Comparison of ENCODE assay signal across 13 cellular contexts in the genomic region with DNA sequence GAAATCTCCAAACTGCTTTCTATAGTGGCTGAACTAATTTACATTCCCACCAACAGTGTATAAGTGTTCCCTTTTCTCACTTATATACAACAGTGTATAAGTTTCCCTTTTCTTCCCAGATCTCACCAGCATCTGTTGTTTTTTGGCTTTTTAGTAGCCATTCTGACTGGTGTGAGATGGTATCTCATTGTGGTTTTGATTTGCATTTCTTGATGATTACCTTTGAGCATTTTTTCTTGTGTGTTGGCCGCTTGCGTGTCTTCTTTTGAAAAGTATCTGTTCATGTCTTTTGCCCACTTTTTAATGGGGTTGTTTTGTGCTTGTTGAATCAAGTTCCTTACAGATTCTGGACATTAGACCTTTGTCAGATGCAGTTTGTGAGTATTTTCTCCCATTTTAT. TPM values are rescaled to one million over a fixed set of nuclear protein-coding genes. Genes with fewer than 3 reads are reported as not detected.
DNase-seq lines count a peak whose midpoint lies in the region; ATAC-seq and TF ChIP-seq lines count a peak whose summit lies in the region.
"Not testable (repeated sequence)": the region's sequence is repeated elsewhere in the genome, so short reads cannot be mapped to it uniquely, and the experiment has no call there.
"Had no signal": no experiment of that assay in that cellular context is flagged by ENCODE, and none has a peak within 500 bp of the region (broad histone marks: within the 10 kb centered on the region; RNA-seq: fewer than 3 reads in every experiment).

No MANE protein-coding gene starts in this region.

- not testable (repeated sequence) for H3K27ac ChIP-seq in CD4-positive, CD25-positive, alpha-beta regulatory T cell (ENCODE audit: insufficient read depth, low read length, poor library complexity, severe bottlenecking); CD8-positive, alpha-beta memory T cell (ENCODE audit: low read depth, low read length)

- peaks cover 12 to 43% (median 29%) of the 10 kb centered on the region in 4 donors for H3K4me1 Mint-ChIP-seq in CD4-positive, CD25-positive, alpha-beta regulatory T cell
- H3K4me1 Mint-ChIP-seq in CD8-positive, alpha-beta memory T cell = peaks cover 45 to 67% (median 57%) of the 10 kb centered on the region in 3 donors
- peaks cover 50% of the 10 kb centered on the region for H3K4me1 Mint-ChIP-seq in activated CD8-positive, alpha-beta T cell treated with anti-CD3 and anti-CD28 coated beads for 36 hours (ENCODE audit: low read depth)
- peaks cover 36% of the 10 kb centered on the region for H3K4me1 Mint-ChIP-seq in activated T-helper 17 cell treated with anti-CD3 and anti-CD28 coated beads, Interleukin-2, amount 50 U/mL, for 72 hours
- H3K4me1 Mint-ChIP-seq in activated naive CD8-positive, alpha-beta T cell treated with anti-CD3 and anti-CD28 coated beads, Interleukin-2, amount 50 U/mL, for 24 hours = peaks cover 45% of the 10 kb centered on the region
- peaks cover 23 to 39% of the 10 kb centered on the region in 2 donors for H3K4me1 Mint-ChIP-seq in natural killer cell

- ATAC-seq in CD4-positive, CD25-positive, alpha-beta regulatory T cell (ENCODE audit: low read depth in 2 of 2); activated CD8-positive, alpha-beta T cell treated with anti-CD3 and anti-CD28 coated beads for 36 hours; activated naive CD8-positive, alpha-beta T cell treated with anti-CD3 and anti-CD28 coated beads, Interleukin-2, amount 50 U/mL, for 24 hours; natural killer cell: not testable (repeated sequence)
- peak; percentile 26 for ATAC-seq in activated T-helper 17 cell treated with anti-CD3 and anti-CD28 coated beads, Interleukin-2, amount 50 U/mL, for 72 hours (replicated peaks)

- not testable (repeated sequence) for H3K9me3 Mint-ChIP-seq in CD4-positive, CD25-positive, alpha-beta regulatory T cell; CD8-positive, alpha-beta memory T cell; activated CD8-positive, alpha-beta T cell treated with anti-CD3 and anti-CD28 coated beads for 36 hours; activated T-helper 17 cell treated with anti-CD3 and anti-CD28 coated beads, Interleukin-2, amount 50 U/mL, for 72 hours; activated naive CD8-positive, alpha-beta T cell treated with anti-CD3 and anti-CD28 coated beads, Interleukin-2, amount 50 U/mL, for 24 hours; natural killer cell

- not testable (repeated sequence) for H3K27me3 Mint-ChIP-seq in CD4-positive, CD25-positive, alpha-beta regulatory T cell; CD8-positive, alpha-beta memory T cell; activated CD8-positive, alpha-beta T cell treated with anti-CD3 and anti-CD28 coated beads for 36 hours; activated T-helper 17 cell treated with anti-CD3 and anti-CD28 coated beads, Interleukin-2, amount 50 U/mL, for 72 hours; activated naive CD8-positive, alpha-beta T cell treated with anti-CD3 and anti-CD28 coated beads, Interleukin-2, amount 50 U/mL, for 24 hours; natural killer cell (ENCODE audit: low read depth in 2 of 2)

- CTCF ChIA-PET in CD8-positive, alpha-beta memory T cell (lab: Charles Lee); activated CD8-positive, alpha-beta T cell treated with anti-CD3 and anti-CD28 coated beads for 36 hours (lab: Charles Lee): not testable (repeated sequence)

- TF ChIP-seq CTCF in activated CD8-positive, alpha-beta T cell treated with anti-CD3 and anti-CD28 coated beads for 36 hours (IDR thresholded peaks at IDR 0.05); fibroblast of villous mesenchyme (IDR thresholded peaks at IDR 0.05; ENCODE audit: insufficient read depth, low read depth, low read length); natural killer cell (IDR thresholded peaks at IDR 0.05): not testable (repeated sequence)

- H3K36me3 ChIP-seq in CD4-positive, CD25-positive, alpha-beta regulatory T cell (ENCODE audit: control insufficient read depth, insufficient read depth, low read length) = peaks cover 35% of the 10 kb centered on the region
- peaks cover 12% of the 10 kb centered on the region for H3K36me3 ChIP-seq in CD8-positive, alpha-beta memory T cell (ENCODE audit: insufficient read depth, low read length)

- H3K27me3 ChIP-seq in CD4-positive, CD25-positive, alpha-beta regulatory T cell (ENCODE audit: control insufficient read depth, insufficient read depth, low read length); CD8-positive, alpha-beta memory T cell (ENCODE audit: insufficient read depth, low read length, poor library complexity, severe bottlenecking): not testable (repeated sequence)

- POLR2A ChIA-PET in CD8-positive, alpha-beta memory T cell (lab: Charles Lee) = not testable (repeated sequence)
- POLR2A ChIA-PET in activated CD8-positive, alpha-beta T cell treated with anti-CD3 and anti-CD28 coated beads for 36 hours (lab: Charles Lee) = interaction anchor here (0.7 to 4.1 kb wide), 3 partner anchors 9 to 49 kb away, joined by 3 to 18 read pairs (median 3); partner anchors contain the start of gene UBAC2

- intact Hi-C loops in activated CD8-positive, alpha-beta T cell treated with anti-CD3 and anti-CD28 coated beads for 36 hours (cut with micrococcal nuclease); natural killer cell (cut with micrococcal nuclease): not testable (repeated sequence)

- H3K4me1 ChIP-seq in CD4-positive, CD25-positive, alpha-beta regulatory T cell (ENCODE audit: control insufficient read depth, insufficient read depth, low read length, poor library complexity, severe bottlenecking) = not testable (repeated sequence)
- peaks cover 25% of the 10 kb centered on the region for H3K4me1 ChIP-seq in CD8-positive, alpha-beta memory T cell (ENCODE audit: insufficient read depth, low read length)

- not testable (repeated sequence) for H3K9me3 ChIP-seq in CD4-positive, CD25-positive, alpha-beta regulatory T cell (ENCODE audit: control insufficient read depth in 2 of 2, low read length in 2 of 2); CD8-positive, alpha-beta memory T cell (ENCODE audit: low read length)

- H3K36me3 Mint-ChIP-seq in CD4-positive, CD25-positive, alpha-beta regulatory T cell = peaks cover 53% of the 10 kb centered on the region
- peaks cover 25 to 58% (median 34%) of the 10 kb centered on the region in 3 donors for H3K36me3 Mint-ChIP-seq in CD8-positive, alpha-beta memory T cell
- H3K36me3 Mint-ChIP-seq in activated CD8-positive, alpha-beta T cell treated with anti-CD3 and anti-CD28 coated beads for 36 hours (ENCODE audit: low read depth) = peaks cover 48% of the 10 kb centered on the region
- peaks cover 76% of the 10 kb centered on the region for H3K36me3 Mint-ChIP-seq in activated T-helper 17 cell treated with anti-CD3 and anti-CD28 coated beads, Interleukin-2, amount 50 U/mL, for 72 hours (ENCODE audit: low read depth)
- H3K36me3 Mint-ChIP-seq in activated naive CD8-positive, alpha-beta T cell treated with anti-CD3 and anti-CD28 coated beads, Interleukin-2, amount 50 U/mL, for 24 hours (ENCODE audit: low read depth) = peaks cover 51% of the 10 kb centered on the region
- peaks cover 12% of the 10 kb centered on the region for H3K36me3 Mint-ChIP-seq in natural killer cell

- not testable (repeated sequence) for H3K4me3 ChIP-seq in CD4-positive, CD25-positive, alpha-beta regulatory T cell (ENCODE audit: low read depth, low read length); CD8-positive, alpha-beta memory T cell (ENCODE audit: low read length); fibroblast of villous mesenchyme (ENCODE audit: low read depth, low read length)

- not testable (repeated sequence) for H3K4me3 Mint-ChIP-seq in CD4-positive, CD25-positive, alpha-beta regulatory T cell; CD8-positive, alpha-beta memory T cell; activated CD8-positive, alpha-beta T cell treated with anti-CD3 and anti-CD28 coated beads for 36 hours; activated T-helper 17 cell treated with anti-CD3 and anti-CD28 coated beads, Interleukin-2, amount 50 U/mL, for 72 hours; activated naive CD8-positive, alpha-beta T cell treated with anti-CD3 and anti-CD28 coated beads, Interleukin-2, amount 50 U/mL, for 24 hours; natural killer cell

- peak overlapping the region in 2 of 3 donors; percentile 56 to 78 for H3K27ac Mint-ChIP-seq in CD4-positive, CD25-positive, alpha-beta regulatory T cell
- peak overlapping the region in 7 of 8 donors; percentile 47 to 82 (median 66) for H3K27ac Mint-ChIP-seq in CD8-positive, alpha-beta memory T cell
- peak overlapping the region; percentile 64 for H3K27ac Mint-ChIP-seq in activated CD8-positive, alpha-beta T cell treated with anti-CD3 and anti-CD28 coated beads for 36 hours
- not testable (repeated sequence) for H3K27ac Mint-ChIP-seq in activated T-helper 17 cell treated with anti-CD3 and anti-CD28 coated beads, Interleukin-2, amount 50 U/mL, for 72 hours
- peak overlapping the region; percentile 23 for H3K27ac Mint-ChIP-seq in activated naive CD8-positive, alpha-beta T cell treated with anti-CD3 and anti-CD28 coated beads, Interleukin-2, amount 50 U/mL, for 24 hours
- H3K27ac Mint-ChIP-seq in natural killer cell = peak overlapping the region; percentile 20 to 55

- not testable (repeated sequence) for DNase-seq in CD4-positive, CD25-positive, alpha-beta regulatory T cell; CD8-positive, alpha-beta memory T cell; activated CD8-positive, alpha-beta T cell treated with anti-CD3 and anti-CD28 coated beads for 36 hours; activated naive CD8-positive, alpha-beta T cell treated with anti-CD3 and anti-CD28 coated beads, Interleukin-2, amount 50 U/mL, for 24 hours; natural killer cell
- peak; percentile 51 for DNase-seq in M059J (ENCODE audit: low read depth)
- DNase-seq in fibroblast of villous mesenchyme (ENCODE audit: low read depth) = peak; percentile 31

RNA-seq across cellular contexts. Expression of gene GPR18, which starts 8.6 kb away (rescaled TPM):
- 8.6 TPM for total RNA-seq in CD4-positive, CD25-positive, alpha-beta regulatory T cell
- 10 to 100 TPM in 2 of 4 donors, 1 to 10 TPM in 2; 6.1 to 22.6 (median 10.5) TPM for polyA plus RNA-seq in CD4-positive, CD25-positive, alpha-beta regulatory T cell
- 10 to 100 TPM; 15.2 to 16.2 TPM for total RNA-seq in CD8-positive, alpha-beta memory T cell
- polyA plus RNA-seq in CD8-positive, alpha-beta memory T cell = 32.4 TPM
- not detected in 2 replicates for total RNA-seq in M059J (2014; rRNA removed; shearing (Covaris generic))
- total RNA-seq in activated CD8-positive, alpha-beta T cell treated with anti-CD3 and anti-CD28 coated beads for 36 hours = 10 to 100 TPM; 11.4 to 11.6 TPM
- 10 to 100 TPM in 1 of 2 donors, 1 to 10 TPM in 1; 8.7 to 10.1 TPM for total RNA-seq in activated T-helper 17 cell treated with anti-CD3 and anti-CD28 coated beads, Interleukin-2, amount 50 U/mL, for 72 hours
- total RNA-seq in fibroblast of villous mesenchyme (not detected in 2 replicates), natural killer cell (10 to 100 TPM; 11.4 to 41.7 (median 25.5) TPM)
- total RNA-seq: A673, G401, H9, IMR-90 had no signal
- polyA plus RNA-seq: AG04450, IMR-90 had no signal

RNA-seq across cellular contexts. Expression of gene UBAC2, which starts 49.0 kb away (rescaled TPM):
- 62.8 TPM for total RNA-seq in CD4-positive, CD25-positive, alpha-beta regulatory T cell
- polyA plus RNA-seq in CD4-positive, CD25-positive, alpha-beta regulatory T cell = 100 to 1,000 TPM; 101 to 122 (median 105) TPM
- 10 to 100 TPM; 62.3 to 63.7 TPM for total RNA-seq in CD8-positive, alpha-beta memory T cell
- polyA plus RNA-seq in CD8-positive, alpha-beta memory T cell = 160 TPM
- total RNA-seq in M059J (2014; rRNA removed; shearing (Covaris generic)) = 46.0 and 61.5 TPM in 2 replicates
- total RNA-seq in activated CD8-positive, alpha-beta T cell treated with anti-CD3 and anti-CD28 coated beads for 36 hours = 10 to 100 TPM; 63.7 to 68.4 TPM
- 10 to 100 TPM; 39.0 to 46.1 TPM for total RNA-seq in activated T-helper 17 cell treated with anti-CD3 and anti-CD28 coated beads, Interleukin-2, amount 50 U/mL, for 72 hours
- total RNA-seq in fibroblast of villous mesenchyme (30.0 and 45.3 TPM in 2 replicates), natural killer cell (10 to 100 TPM; 50.6 to 59.1 (median 56.4) TPM)

RNA-seq across cellular contexts. Expression of gene GPR183, which starts 57.6 kb away (rescaled TPM):
- total RNA-seq in CD4-positive, CD25-positive, alpha-beta regulatory T cell = 206 TPM
- 100 to 1,000 TPM; 262 to 418 (median 324) TPM for polyA plus RNA-seq in CD4-positive, CD25-positive, alpha-beta regulatory T cell
- 10 to 100 TPM; 61.5 to 62.8 TPM for total RNA-seq in CD8-positive, alpha-beta memory T cell
- 232 TPM for polyA plus RNA-seq in CD8-positive, alpha-beta memory T cell
- total RNA-seq in M059J (2014; rRNA removed; shearing (Covaris generic)) = 0.12 and 0.74 TPM in 2 replicates
- 10 to 100 TPM in 1 of 2 experiments, 1 to 10 TPM in 1; 8.6 to 10.0 TPM for total RNA-seq in activated CD8-positive, alpha-beta T cell treated with anti-CD3 and anti-CD28 coated beads for 36 hours
- 10 to 100 TPM; 92.4 to 95.1 TPM for total RNA-seq in activated T-helper 17 cell treated with anti-CD3 and anti-CD28 coated beads, Interleukin-2, amount 50 U/mL, for 72 hours
- 0.86 and 4.5 TPM in 2 replicates for total RNA-seq in fibroblast of villous mesenchyme
- total RNA-seq in natural killer cell = 10 to 100 TPM; 20.0 to 47.0 (median 41.1) TPM
- total RNA-seq: A673, G401, H9 had no signal
